Comparison of ENCODE assay signal across 24 cellular contexts in genomic region chr3:87218560-87218959, GRCh38. TPM values are rescaled to one million over a fixed set of nuclear protein-coding genes. Genes with fewer than 3 reads are reported as not detected.
"Had no signal": no experiment of that assay in that cellular context is flagged by ENCODE, and none has a peak within 500 bp of the region (broad histone marks: within the 10 kb centered on the region; RNA-seq: fewer than 3 reads in every experiment).

No MANE protein-coding gene starts in this region.

- H3K4me1 Mint-ChIP-seq: T-cell had no signal

- H3K36me3 ChIP-seq: MG63, SJSA1 had no signal

- H3K27ac Mint-ChIP-seq: T-cell had no signal

- ATAC-seq: T-cell had no signal

- H3K4me3 Mint-ChIP-seq: T-cell had no signal

- H3K4me3 ChIP-seq: MG63, SJSA1, SK-N-MC had no signal

- H3K36me3 Mint-ChIP-seq: T-cell had no signal

- DNase-seq: Karpas-422, KG1, MG63, NCI-H1092, NCI-H1105 treated with DMSO at 0.1 percent for 48 hours, NCI-H1417 treated with DMSO at 0.1 percent for 48 hours, NCI-H146, NCI-H1694 treated with DMSO at 0.1 percent for 48 hours, NCI-H1930, NCI-H2081, NCI-H2107, NCI-H2227 treated with DMSO at 0.1 percent for 48 hours, NCI-H524, NCI-H526 treated with DMSO at 0.1 percent for 48 hours, NCI-H748 treated with DMSO at 0.1 percent for 48 hours, Right ventricle myocardium superior, RPMI8226, SIG-M5, T-cell had no signal

- FAIRE-seq: RCC 7860 had no signal

- H3K9me3 ChIP-seq: MG63, SJSA1 had no signal

- H3K27me3 ChIP-seq: MG63, SJSA1 had no signal

- H3K27ac ChIP-seq: SJSA1, SK-N-MC had no signal

- H3K4me1 ChIP-seq: SJSA1 had no signal

RNA-seq across cellular contexts. Expression of gene POU1F1, which starts 57.8 kb away (rescaled TPM):
- total RNA-seq: HT1080, NCI-H460, Right ventricle myocardium superior, SJSA1, T-cell had no signal
